Comparison of ENCODE assay signal across 9 cellular contexts in the genomic region with DNA sequence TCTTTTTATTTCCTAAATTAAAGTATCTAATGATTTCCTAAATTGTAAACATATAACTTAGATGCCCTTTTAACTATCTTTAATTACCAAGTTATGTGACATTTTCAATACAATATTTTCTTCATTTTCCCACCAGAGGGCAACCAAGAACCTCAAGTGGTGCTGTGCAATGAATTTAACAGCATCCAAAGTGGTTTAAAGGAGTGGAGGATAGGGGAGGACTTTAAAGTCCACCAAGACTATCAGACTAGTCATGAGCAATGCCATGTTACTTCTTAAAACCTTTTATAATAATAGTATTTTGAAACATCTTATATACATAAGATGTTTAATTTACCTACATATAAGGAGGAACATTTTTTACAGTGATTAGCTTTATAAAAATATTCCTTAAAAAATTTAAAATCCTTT.
DNase-seq lines count a peak whose midpoint lies in the region; ATAC-seq and TF ChIP-seq lines count a peak whose summit lies in the region.
"Had no signal": no experiment of that assay in that cellular context is flagged by ENCODE, and none has a peak within 500 bp of the region (broad histone marks: within the 10 kb centered on the region; RNA-seq: fewer than 3 reads in every experiment).

No MANE protein-coding gene starts in this region.

- H3K9me3 Mint-ChIP-seq in Calu3 (ENCODE audit: low read depth, unreplicated experiment), result no peaks in the 10 kb centered on the region

- DNase-seq in Calu3, result peak; percentile 24
- DNase-seq in HFF-Myc (ENCODE audit: extremely low read depth, low read depth), result peak; percentile 32
- peak; percentile 65 for DNase-seq in NOMO-1 treated with DMSO at 0.1 percent for 48 hours (lab: John Stamatoyannopoulos, UW; ENCODE audit: unreplicated experiment)
- peak; percentile 25 to 56 for DNase-seq in dermis microvascular lymphatic vessel endothelial cell (ENCODE audit: low read depth in 2 of 2)
- peak; percentile 71 for DNase-seq in mesendoderm
- no peak for DNase-seq in stimulated activated CD4-positive, alpha-beta T cell treated with anti-CD3 and anti-CD28 coated beads, Interleukin-15, amount 100 ng/mL, for 24 hours

- peaks cover 25% of the 10 kb centered on the region for H3K4me1 Mint-ChIP-seq in Calu3 (ENCODE audit: low read depth, unreplicated experiment)

- H3K4me3 Mint-ChIP-seq in Calu3 (ENCODE audit: low read depth, unreplicated experiment), result no peak overlapping the region

- no peak overlapping the region for H3K27ac Mint-ChIP-seq in Calu3 (ENCODE audit: unreplicated experiment)

- peaks cover 4% of the 10 kb centered on the region for H3K36me3 Mint-ChIP-seq in Calu3 (ENCODE audit: insufficient read depth, unreplicated experiment)

- intact Hi-C loops in Calu3 (cut with micrococcal nuclease; ENCODE audit: unreplicated experiment), result loop anchor here (10.0 kb wide), 2 partner anchors 231 to 281 kb away; no protein-coding TSS in a partner anchor

- H3K4me2 ChIP-seq in mesendoderm (ENCODE audit: low read length), result no peak overlapping the region

- no peak overlapping the region for H2AK5ac ChIP-seq in mesendoderm (ENCODE audit: low read length)

- H3K18ac ChIP-seq in mesendoderm (ENCODE audit: low read length), result no peak overlapping the region

- H3K79me2 ChIP-seq in mesendoderm (ENCODE audit: control insufficient read depth, insufficient read depth, low read length), result peaks cover 9% of the 10 kb centered on the region

- no TSS peak for BruUV-seq in Calu3 (replicated peaks; lab: Mats Ljungman, UMichigan)

- no peak overlapping the region for H3K56ac ChIP-seq in mesendoderm (ENCODE audit: low read length)

- CTCF ChIA-PET in Calu3 (lab: Charles Lee), result interaction anchor here (1.0 to 1.3 kb wide), 2 partner anchors 230 to 278 kb away, joined by 3 to 4 read pairs; no protein-coding TSS in a partner anchor

- no peak overlapping the region for H2BK120ac ChIP-seq in mesendoderm (ENCODE audit: low read depth, low read length)

- H3K27me3 Mint-ChIP-seq in Calu3 (ENCODE audit: unreplicated experiment), result no peaks in the 10 kb centered on the region

- no peak overlapping the region for H3K27ac ChIP-seq in mesendoderm (ENCODE audit: low read depth, low read length)
- H3K27ac ChIP-seq: skin epidermis had no signal

- H2BK5ac ChIP-seq in mesendoderm (ENCODE audit: low read length), result no peak overlapping the region

- H3K79me1 ChIP-seq in mesendoderm (ENCODE audit: low read length), result peaks cover 3% of the 10 kb centered on the region

- H3K4me1 ChIP-seq in mesendoderm (ENCODE audit: control insufficient read depth, low read depth, low read length), result no peaks in the 10 kb centered on the region

- TF ChIP-seq CTCF in Calu3 (IDR thresholded peaks at IDR 0.05; ENCODE audit: unreplicated experiment) (peak; percentile 48), HFF-Myc (IDR thresholded peaks at IDR 0.05; ENCODE audit: low read depth, low read length, missing control alignments) (peak; percentile 43)

- no peak overlapping the region for H2BK15ac ChIP-seq in mesendoderm (replicated peaks; ENCODE audit: low read depth)

- H4K5ac ChIP-seq in mesendoderm (ENCODE audit: low read length), result no peak overlapping the region

- no peak overlapping the region for H3K23ac ChIP-seq in mesendoderm (ENCODE audit: low read length)

- H3K4me3 ChIP-seq in HFF-Myc (replicated peaks; ENCODE audit: low read depth, low read length) (no peak overlapping the region), mesendoderm (ENCODE audit: low read length) (no peak overlapping the region)
- H3K4me3 ChIP-seq: skin epidermis had no signal

- ATAC-seq in GM21723 (IDR thresholded peaks at IDR 0.05; ENCODE audit: unreplicated experiment) (no peak), HG03565 (IDR thresholded peaks at IDR 0.05; ENCODE audit: unreplicated experiment) (no peak)

- H3K27me3 ChIP-seq in mesendoderm (ENCODE audit: insufficient read depth, low read length, poor library complexity), result no peaks in the 10 kb centered on the region

- no peak overlapping the region for H3K4ac ChIP-seq in mesendoderm (ENCODE audit: low read depth, low read length)

- H4K8ac ChIP-seq in mesendoderm (ENCODE audit: low read depth, low read length), result no peak overlapping the region

- no peak overlapping the region for H3K9ac ChIP-seq in mesendoderm (ENCODE audit: low read length)

- no peaks in the 10 kb centered on the region for H3K36me3 ChIP-seq in mesendoderm (ENCODE audit: control insufficient read depth, insufficient read depth, low read length)
